Comparison of ENCODE assay signal across 1 cellular context in genomic region chrX:154445776-154446175, GRCh38.
TF ChIP-seq lines count a peak whose summit lies in the region.

No MANE protein-coding gene starts in this region.

TF ChIP-seq in HEK293, 187 proteins besides CTCF, POLR2A, EP300 and RAD21:
- TF ChIP-seq PBX3 (CRISPR knock-in tag; IDR thresholded peaks at IDR 0.05) (0 out of 2 replicates have a peak, but pooled peaks have one; percentile 33), ZNF629 (tag by site-specific recombination; IDR thresholded peaks at IDR 0.05) (no peak)
